17 cellular contexts compared by ENCODE assay signal in genomic region chr3:45655906-45656305, GRCh38. TPM values are rescaled to one million over a fixed set of nuclear protein-coding genes. Genes with fewer than 3 reads are reported as not detected.
DNase-seq lines count a peak whose midpoint lies in the region; ATAC-seq and TF ChIP-seq lines count a peak whose summit lies in the region.
"Had no signal": no experiment of that assay in that cellular context is flagged by ENCODE, and none has a peak within 500 bp of the region (broad histone marks: within the 10 kb centered on the region; RNA-seq: fewer than 3 reads in every experiment).

No MANE protein-coding gene starts in this region.

- H3K4me1 ChIP-seq in ACC112 (ENCODE audit: control insufficient read depth, insufficient read depth, low read length, unreplicated experiment) (peaks cover 23% of the 10 kb centered on the region), HEK293 (ENCODE audit: control insufficient read depth, insufficient read depth, low read length) (no peaks in the 10 kb centered on the region; the same call in 1 of the 2 replicates)

- H3K79me2 ChIP-seq in ACC112 (ENCODE audit: control insufficient read depth, insufficient read depth, low read length, unreplicated experiment) = peaks cover 31% of the 10 kb centered on the region

- no peak overlapping the region for H3K4me3 ChIP-seq in ACC112 (ENCODE audit: low read depth, low read length)
- H3K4me3 ChIP-seq in HEK293 (ENCODE audit: low read depth, low read length) = no peak overlapping the region
- H3K4me3 ChIP-seq: body of pancreas, heart left ventricle, right atrium auricular region had no signal

- TF ChIP-seq CTCF in HEK293 (tag by site-specific recombination; IDR thresholded peaks at IDR 0.05) = no peak

- DNase-seq in RKO (ENCODE audit: low spot score) (peak; percentile 35), left colon (no peak), NCI-H2029 (lab: John Stamatoyannopoulos, UW) (no peak), erythroblast (lab: John Stamatoyannopoulos, UW) (no peak)
- DNase-seq: activated CD4-positive, CD25-positive, alpha-beta regulatory T cell; activated CD8-positive, alpha-beta memory T cell treated with anti-CD3 and anti-CD28 coated beads, Interleukin-2, amount 50 U/mL, for 48 hours; activated naive CD4-positive, alpha-beta T cell; body of pancreas; heart left ventricle; islet precursor cell; NCI-H1048; NCI-H748 treated with DMSO at 0.1 percent for 48 hours had no signal

- intact Hi-C loops in left colon (cut with DNase I, micrococcal nuclease) = loop anchor here (2.0 to 5.0 kb wide), 3 partner anchors 64 to 143 kb away; partner anchors contain the start of gene LIMD1 (in 1 of the 2)

- H3K27ac ChIP-seq in ACC112 (ENCODE audit: low read depth, low read length) = peak overlapping the region; percentile 47
- no peak overlapping the region for H3K27ac ChIP-seq in HEK293 (ENCODE audit: extremely low read depth, low read depth, low read length)
- H3K27ac ChIP-seq: right atrium auricular region had no signal

- POLR2A ChIA-PET in HEK293 (lab: Yijun Ruan, JAX) = interaction anchor here (0.7 kb wide), 1 partner anchor 55 kb away, joined by 4 read pairs; no protein-coding TSS in a partner anchor

- H3K27me3 ChIP-seq in ACC112 (ENCODE audit: insufficient read depth, low read length) = no peaks in the 10 kb centered on the region
- H3K27me3 ChIP-seq: body of pancreas, heart left ventricle, right atrium auricular region had no signal

- CTCF ChIA-PET in HEK293 (lab: Yijun Ruan, JAX) = interaction anchor here (0.6 to 3.0 kb wide), 20 partner anchors 10 to 622 kb away, joined by 3 to 36 read pairs (median 6); partner anchors contain the start of gene LIMD1

- ATAC-seq in left colon (peak; percentile 15), HG03432 (IDR thresholded peaks at IDR 0.05; ENCODE audit: unreplicated experiment) (no peak), HG03159 (IDR thresholded peaks at IDR 0.05; ENCODE audit: unreplicated experiment) (no peak)

- no peak for TF ChIP-seq POLR2A in erythroblast (IDR thresholded peaks at IDR 0.05; ENCODE audit: low read length)

- H3K36me3 ChIP-seq in ACC112 (ENCODE audit: insufficient read depth, low read length) = peaks cover 3% of the 10 kb centered on the region; the same call in 1 of the 2 replicates
- peaks cover 0 to 3% of the 10 kb centered on the region in 2 experiments; a peak in 1 of 3 replicates for H3K36me3 ChIP-seq in HEK293 (ENCODE audit: control insufficient read depth in 2 of 2, insufficient read depth in 1 of 2, low read length in 2 of 2)
- H3K36me3 ChIP-seq: heart left ventricle, right atrium auricular region had no signal

- H2AFZ ChIP-seq in ACC112 (ENCODE audit: low read length, unreplicated experiment) = no peak overlapping the region

- H3K9me3 ChIP-seq in HEK293 (ENCODE audit: control insufficient read depth, insufficient read depth, low read depth, low read length) = no peaks in the 10 kb centered on the region
- H3K9me3 ChIP-seq: body of pancreas, heart left ventricle, right atrium auricular region had no signal

TF ChIP-seq in HEK293, 187 proteins besides CTCF, POLR2A, EP300 and RAD21:
- no peak for TF ChIP-seq ZNF596 (tag by site-specific recombination; IDR thresholded peaks at IDR 0.05)
- TF ChIP-seq ZNF548 (tag by site-specific recombination; IDR thresholded peaks at IDR 0.05) = peak; percentile 35; the same call in 1 of the 2 replicates

RNA-seq across cellular contexts. Expression of gene SACM1L, which starts 33.3 kb away (rescaled TPM):
- total RNA-seq in left colon = 10 to 100 TPM; 53.1 to 53.9 TPM
